8 cellular contexts compared by ENCODE assay signal in genomic region chr15:98295101-98295759, GRCh38.
DNase-seq lines count a peak whose midpoint lies in the region; ATAC-seq and TF ChIP-seq lines count a peak whose summit lies in the region.
"Not testable (repeated sequence)": the region's sequence is repeated elsewhere in the genome, so short reads cannot be mapped to it uniquely, and the experiment has no call there.

No MANE protein-coding gene starts in this region.

- not testable (repeated sequence) for H2AFZ ChIP-seq in Karpas-422 (ENCODE audit: low read length)

- not testable (repeated sequence) for H3K9me2 ChIP-seq in Karpas-422 (replicated peaks; ENCODE audit: insufficient read depth, low read length)

- not testable (repeated sequence) for H3K36me3 ChIP-seq in Karpas-422 (ENCODE audit: insufficient read depth, low read length)

- DNase-seq in CD1c-positive myeloid dendritic cell (ENCODE audit: extremely low spot score): peak; percentile 20
- peak; percentile 77 for DNase-seq in Karpas-422
- DNase-seq in NCI-H526 (lab: John Stamatoyannopoulos, UW): peak; percentile 16 to 72
- DNase-seq in SW 1271 (lab: John Stamatoyannopoulos, UW): peak; percentile 13 to 62
- DNase-seq in dermis blood vessel endothelial cell: peak; percentile 42
- DNase-seq in iPS-NIHi11 (ENCODE audit: low spot score): peak; percentile 52
- peak; percentile 5 for DNase-seq in retinal pigment epithelial cell (ENCODE audit: low read depth)

- ATAC-seq in GM19395 (IDR thresholded peaks at IDR 0.05; ENCODE audit: unreplicated experiment): peak; percentile 58

- H3K4me2 ChIP-seq in Karpas-422 (ENCODE audit: low read depth, low read length, poor library complexity, severe bottlenecking): not testable (repeated sequence)

- H3K4me3 ChIP-seq in Karpas-422 (ENCODE audit: low read length); retinal pigment epithelial cell (ENCODE audit: low read length): not testable (repeated sequence)

- H4K20me1 ChIP-seq in Karpas-422 (ENCODE audit: insufficient read depth, low read depth, low read length): not testable (repeated sequence)

- H3K9ac ChIP-seq in Karpas-422 (ENCODE audit: low read length): not testable (repeated sequence)

- not testable (repeated sequence) for H3K27me3 ChIP-seq in Karpas-422 (ENCODE audit: low read length)

- TF ChIP-seq CTCF in retinal pigment epithelial cell (conservative IDR thresholded peaks at IDR 0.05; ENCODE audit: low read depth, low read length): peak; percentile 27

- not testable (repeated sequence) for H3K4me1 ChIP-seq in Karpas-422 (ENCODE audit: low read length)

- not testable (repeated sequence) for H3K9me3 ChIP-seq in Karpas-422 (ENCODE audit: low read length)

- H3K79me2 ChIP-seq in Karpas-422 (ENCODE audit: low read length): not testable (repeated sequence)

- not testable (repeated sequence) for H3K27ac ChIP-seq in Karpas-422 (ENCODE audit: low read length)

Comparison
In these comparisons a context has a peak if more than half of its experiments do, and no peak if none do; other contexts are left out.
1. DNase-seq: peak in every context shown above with its lines; median percentile 77 in Karpas-422; 52 in iPS-NIHi11; 44 in NCI-H526; 42 in dermis blood vessel endothelial cell; 38 in SW 1271; 20 in CD1c-positive myeloid dendritic cell; 5 in retinal pigment epithelial cell.